ENCODE assay signal across 12 cellular contexts in genomic region chr14:22597265-22597664, GRCh38. TPM values are rescaled to one million over a fixed set of nuclear protein-coding genes. Genes with fewer than 3 reads are reported as not detected.
DNase-seq lines count a peak whose midpoint lies in the region; ATAC-seq and TF ChIP-seq lines count a peak whose summit lies in the region.
"Had no signal": no experiment of that assay in that cellular context is flagged by ENCODE, and none has a peak within 500 bp of the region (broad histone marks: within the 10 kb centered on the region; RNA-seq: fewer than 3 reads in every experiment).

No MANE protein-coding gene starts in this region.

- no peak overlapping the region for H3K4me2 ChIP-seq in mesendoderm (ENCODE audit: low read length)

- DNase-seq in left ventricle myocardium inferior (no peak), right atrium auricular region (ENCODE audit: low spot score) (no peak), mesendoderm (peak; percentile 65), medulla oblongata (ENCODE audit: extremely low spot score) (no peak), NCI-H524 (lab: John Stamatoyannopoulos, UW) (no peak), AG20443 (ENCODE audit: low spot score) (no peak)
- DNase-seq: COR-L47 had no signal

- ATAC-seq in HG03095 (IDR thresholded peaks at IDR 0.05; ENCODE audit: unreplicated experiment): no peak

- no peak overlapping the region for H3K4ac ChIP-seq in mesendoderm (ENCODE audit: low read depth, low read length)

- no peak overlapping the region for H2BK5ac ChIP-seq in mesendoderm (ENCODE audit: low read length)

- H4K5ac ChIP-seq in mesendoderm (ENCODE audit: low read length): no peak overlapping the region

- H3K79me1 ChIP-seq in mesendoderm (ENCODE audit: low read length): peaks cover 7% of the 10 kb centered on the region

- peak overlapping the region; percentile 1 for H3K9ac ChIP-seq in mesendoderm (ENCODE audit: low read length)

- no CpG with 5 or more reads among the region's 6 CpGs for WGBS in mesendoderm (ENCODE audit: extremely low coverage, insufficient coverage, low lambda C conversion rate)

- H2BK15ac ChIP-seq in mesendoderm (replicated peaks; ENCODE audit: low read depth): no peak overlapping the region

- no peaks in the 10 kb centered on the region for H3K9me3 Mint-ChIP-seq in activated naive CD8-positive, alpha-beta T cell (ENCODE audit: low read depth)

- H3K23ac ChIP-seq in mesendoderm (ENCODE audit: low read length): no peak overlapping the region

- H3K79me2 ChIP-seq in mesendoderm (ENCODE audit: control insufficient read depth, insufficient read depth, low read length): peaks cover 9% of the 10 kb centered on the region

- peaks cover 7% of the 10 kb centered on the region for H3K36me3 Mint-ChIP-seq in activated naive CD8-positive, alpha-beta T cell

- peak overlapping the region; percentile 84 for H3K4me3 ChIP-seq in left ventricle myocardium inferior
- peak overlapping the region in 1 of 2 donors; percentile 83 for H3K4me3 ChIP-seq in right atrium auricular region
- H3K4me3 ChIP-seq in mesendoderm (ENCODE audit: low read length): no peak overlapping the region

- H3K9me3 ChIP-seq in left ventricle myocardium inferior (replicated peaks) (no peaks in the 10 kb centered on the region), right atrium auricular region (no peaks in the 10 kb centered on the region)

- peaks cover 32% of the 10 kb centered on the region for H3K4me1 Mint-ChIP-seq in activated naive CD8-positive, alpha-beta T cell (ENCODE audit: low read depth)

- no peak overlapping the region for H2BK120ac ChIP-seq in mesendoderm (ENCODE audit: low read depth, low read length)

- H3K4me1 ChIP-seq in left ventricle myocardium inferior: peaks cover 30% of the 10 kb centered on the region
- H3K4me1 ChIP-seq in right atrium auricular region: peaks cover 0 to 17% of the 10 kb centered on the region in 2 donors
- peaks cover 18% of the 10 kb centered on the region for H3K4me1 ChIP-seq in mesendoderm (ENCODE audit: control insufficient read depth, low read depth, low read length)

- no peak overlapping the region for H3K18ac ChIP-seq in mesendoderm (ENCODE audit: low read length)

- H3K27me3 ChIP-seq in left ventricle myocardium inferior (ENCODE audit: low read depth) (no peaks in the 10 kb centered on the region), right atrium auricular region (no peaks in the 10 kb centered on the region), mesendoderm (ENCODE audit: insufficient read depth, low read length, poor library complexity) (no peaks in the 10 kb centered on the region)

- TF ChIP-seq CTCF in left ventricle myocardium inferior (IDR thresholded peaks at IDR 0.05; ENCODE audit: borderline replicate concordance) (no peak), right atrium auricular region (IDR thresholded peaks at IDR 0.05) (no peak)

- H3K27ac Mint-ChIP-seq in activated naive CD8-positive, alpha-beta T cell: no peak overlapping the region

- H3K27ac ChIP-seq in left ventricle myocardium inferior (replicated peaks): no peak overlapping the region
- H3K27ac ChIP-seq in right atrium auricular region: no peak overlapping the region
- H3K27ac ChIP-seq in mesendoderm (ENCODE audit: low read depth, low read length): no peak overlapping the region
- H3K27ac ChIP-seq: HL-60 had no signal

- no peaks in the 10 kb centered on the region for H3K27me3 Mint-ChIP-seq in activated naive CD8-positive, alpha-beta T cell

- intact Hi-C loops in left ventricle myocardium inferior (cut with micrococcal nuclease): no loop called here

- H3K36me3 ChIP-seq in left ventricle myocardium inferior: peaks cover 10% of the 10 kb centered on the region
- H3K36me3 ChIP-seq in right atrium auricular region: peaks cover 6% of the 10 kb centered on the region
- H3K36me3 ChIP-seq in mesendoderm (ENCODE audit: control insufficient read depth, insufficient read depth, low read length): peaks cover 6% of the 10 kb centered on the region

- H4K8ac ChIP-seq in mesendoderm (ENCODE audit: low read depth, low read length): no peak overlapping the region

- H3K56ac ChIP-seq in mesendoderm (ENCODE audit: low read length): peak overlapping the region; percentile 72

- no peak overlapping the region for H2AK5ac ChIP-seq in mesendoderm (ENCODE audit: low read length)

- H3K4me3 Mint-ChIP-seq in activated naive CD8-positive, alpha-beta T cell: peak overlapping the region; percentile 95

RNA-seq across cellular contexts. Expression of gene ABHD4, which starts 0.8 kb away (rescaled TPM):
- total RNA-seq in left ventricle myocardium inferior: 23.2 TPM
- total RNA-seq in right atrium auricular region: 10 to 100 TPM; 20.9 to 25.4 TPM
- polyA plus RNA-seq in mesendoderm (2013, experiment 1 of 2): 35.9 TPM
- 31.8 TPM for polyA plus RNA-seq in mesendoderm (2013, experiment 2 of 2)

RNA-seq across cellular contexts. Expression of gene DAD1, which starts 8.2 kb away (rescaled TPM):
- total RNA-seq in left ventricle myocardium inferior: 118 TPM
- total RNA-seq in right atrium auricular region: 100 to 1,000 TPM; 250 to 251 TPM
- 168 TPM for polyA plus RNA-seq in mesendoderm (2013, experiment 1 of 2)
- 167 TPM for polyA plus RNA-seq in mesendoderm (2013, experiment 2 of 2)

RNA-seq across cellular contexts. Expression of gene OR6J1, which starts 46.9 kb away (rescaled TPM):
- total RNA-seq in left ventricle myocardium inferior (not detected), right atrium auricular region (not detected)
- not detected for polyA plus RNA-seq in mesendoderm (2013, experiment 1 of 2)
- not detected for polyA plus RNA-seq in mesendoderm (2013, experiment 2 of 2)
- total RNA-seq: left colon, temporal lobe had no signal
